26 cellular contexts compared by ENCODE assay signal in the genomic region with DNA sequence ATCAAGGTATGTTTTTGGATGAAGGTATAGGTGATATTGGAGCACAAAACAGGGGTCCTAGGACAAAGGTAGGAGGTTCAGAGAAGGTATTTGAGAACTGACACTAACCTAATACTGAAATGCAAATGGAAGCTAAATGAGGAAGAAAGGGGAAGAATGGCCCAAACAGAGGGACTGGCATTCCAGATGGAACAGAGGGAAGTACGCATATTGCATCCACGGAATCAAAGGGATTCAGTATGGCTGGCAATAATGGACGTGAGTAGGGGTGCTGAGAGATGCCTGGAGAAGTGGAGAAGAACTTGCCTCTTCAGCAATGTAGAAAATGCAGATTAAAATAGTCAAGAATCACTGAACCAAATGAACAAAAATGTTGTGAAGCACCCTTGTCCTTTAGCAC.
"Had no signal": no experiment of that assay in that cellular context is flagged by ENCODE, and none has a peak within 500 bp of the region (broad histone marks: within the 10 kb centered on the region; RNA-seq: fewer than 3 reads in every experiment).

No MANE protein-coding gene starts in this region.

- H3K4me1 Mint-ChIP-seq: activated CD4-positive, alpha-beta memory T cell treated with anti-CD3 and anti-CD28 coated beads, Interleukin-2, amount 10 ng/mL, durations not matched to agents 7 days and 5 days; activated CD4-positive, alpha-beta T cell treated with anti-CD3 and anti-CD28 coated beads, Interleukin-2, amount 10 ng/mL, durations not matched to agents 7 days and 5 days; activated naive CD4-positive, alpha-beta T cell treated with anti-CD3 and anti-CD28 coated beads, Interleukin-2, amount 10 ng/mL, durations not matched to agents 7 days and 5 days; activated naive CD8-positive, alpha-beta T cell treated with anti-CD3 and anti-CD28 coated beads, Interleukin-2, amount 10 ng/mL, durations not matched to agents 7 days and 5 days; naive thymus-derived CD4-positive, alpha-beta T cell; T-helper 17 cell had no signal

- H3K27ac Mint-ChIP-seq: activated CD4-positive, alpha-beta memory T cell treated with anti-CD3 and anti-CD28 coated beads, Interleukin-2, amount 10 ng/mL, durations not matched to agents 7 days and 5 days; activated CD4-positive, alpha-beta T cell treated with anti-CD3 and anti-CD28 coated beads, Interleukin-2, amount 10 ng/mL, durations not matched to agents 7 days and 5 days; activated naive CD4-positive, alpha-beta T cell treated with anti-CD3 and anti-CD28 coated beads, Interleukin-2, amount 10 ng/mL, durations not matched to agents 7 days and 5 days; activated naive CD8-positive, alpha-beta T cell treated with anti-CD3 and anti-CD28 coated beads, Interleukin-2, amount 10 ng/mL, durations not matched to agents 7 days and 5 days; activated T-cell treated with anti-CD3 and anti-CD28 coated beads, Interleukin-2, amount 50 U/mL, for 24 hours; naive thymus-derived CD4-positive, alpha-beta T cell; T-helper 17 cell had no signal

- H3K9me3 ChIP-seq: colonic mucosa, gastrocnemius medialis, right atrium auricular region, testis, transverse colon had no signal

- H3K36me3 ChIP-seq: colonic mucosa, gastrocnemius medialis, left ventricle myocardium inferior, right atrium auricular region, transverse colon had no signal

- H3K4me1 ChIP-seq: colonic mucosa, gastrocnemius medialis, left ventricle myocardium inferior, right atrium auricular region, testis, transverse colon had no signal

- H3K4me3 ChIP-seq: colonic mucosa, gastrocnemius medialis, left ventricle myocardium inferior, lung, right atrium auricular region, testis, transverse colon had no signal

- H3K27me3 Mint-ChIP-seq: activated CD4-positive, alpha-beta memory T cell treated with anti-CD3 and anti-CD28 coated beads, Interleukin-2, amount 10 ng/mL, durations not matched to agents 7 days and 5 days; activated CD4-positive, alpha-beta T cell treated with anti-CD3 and anti-CD28 coated beads, Interleukin-2, amount 10 ng/mL, durations not matched to agents 7 days and 5 days; activated naive CD4-positive, alpha-beta T cell treated with anti-CD3 and anti-CD28 coated beads, Interleukin-2, amount 10 ng/mL, durations not matched to agents 7 days and 5 days; activated naive CD8-positive, alpha-beta T cell treated with anti-CD3 and anti-CD28 coated beads, Interleukin-2, amount 10 ng/mL, durations not matched to agents 7 days and 5 days; activated T-cell treated with anti-CD3 and anti-CD28 coated beads, Interleukin-2, amount 50 U/mL, for 24 hours; naive thymus-derived CD4-positive, alpha-beta T cell; T-helper 17 cell had no signal

- H3K36me3 Mint-ChIP-seq: activated naive CD4-positive, alpha-beta T cell treated with anti-CD3 and anti-CD28 coated beads, Interleukin-2, amount 10 ng/mL, durations not matched to agents 7 days and 5 days; activated naive CD8-positive, alpha-beta T cell treated with anti-CD3 and anti-CD28 coated beads, Interleukin-2, amount 10 ng/mL, durations not matched to agents 7 days and 5 days; naive thymus-derived CD4-positive, alpha-beta T cell had no signal

- H3K27ac ChIP-seq: colonic mucosa, gastrocnemius medialis, left ventricle myocardium inferior, right atrium auricular region, testis, transverse colon had no signal

- H3K27me3 ChIP-seq: colonic mucosa, gastrocnemius medialis, right atrium auricular region, testis, transverse colon had no signal

- ATAC-seq: gastrocnemius medialis; naive thymus-derived CD4-positive, alpha-beta T cell; T-helper 17 cell had no signal

- H3K9me3 Mint-ChIP-seq: activated CD4-positive, alpha-beta T cell treated with anti-CD3 and anti-CD28 coated beads, Interleukin-2, amount 10 ng/mL, durations not matched to agents 7 days and 5 days; activated naive CD4-positive, alpha-beta T cell treated with anti-CD3 and anti-CD28 coated beads, Interleukin-2, amount 10 ng/mL, durations not matched to agents 7 days and 5 days; activated T-cell treated with anti-CD3 and anti-CD28 coated beads, Interleukin-2, amount 50 U/mL, for 24 hours had no signal

- DNase-seq: activated CD4-positive, alpha-beta memory T cell treated with anti-CD3 and anti-CD28 coated beads, Interleukin-2, amount 10 ng/mL, durations not matched to agents 7 days and 5 days; activated CD4-positive, alpha-beta T cell treated with anti-CD3 and anti-CD28 coated beads for 1 hour; activated CD4-positive, alpha-beta T cell treated with anti-CD3 and anti-CD28 coated beads, Interleukin-2, amount 10 ng/mL, durations not matched to agents 7 days and 5 days; activated CD8-positive, alpha-beta memory T cell treated with anti-CD3 and anti-CD28 coated beads, Interleukin-2, amount 50 U/mL, for 48 hours; activated gamma-delta T cell; activated naive CD4-positive, alpha-beta T cell treated with anti-CD3 and anti-CD28 coated beads, Interleukin-2, amount 10 ng/mL, durations not matched to agents 7 days and 5 days; activated naive CD8-positive, alpha-beta T cell treated with anti-CD3 and anti-CD28 coated beads, Interleukin-2, amount 10 ng/mL, durations not matched to agents 7 days and 5 days; activated T-cell treated with anti-CD3 and anti-CD28 coated beads, Interleukin-2, amount 50 U/mL, for 24 hours; colonic mucosa; effector CD8-positive, alpha-beta T cell; gastrocnemius medialis; glutamatergic neuron; islet precursor cell; left ventricle myocardium inferior; naive thymus-derived CD4-positive, alpha-beta T cell; occipital lobe; stimulated activated CD4-positive, alpha-beta T cell treated with anti-CD3 and anti-CD28 coated beads, Interleukin-15, amount 100 ng/mL, for 24 hours; stimulated activated CD4-positive, alpha-beta T cell treated with anti-CD3 and anti-CD28 coated beads, Interleukin-2, amount 100 ng/mL, for 24 hours; stimulated activated naive CD4-positive, alpha-beta T cell; T-helper 17 cell; T1000; testis; transverse colon had no signal

- H3K4me3 Mint-ChIP-seq: activated CD4-positive, alpha-beta memory T cell treated with anti-CD3 and anti-CD28 coated beads, Interleukin-2, amount 10 ng/mL, durations not matched to agents 7 days and 5 days; activated CD4-positive, alpha-beta T cell treated with anti-CD3 and anti-CD28 coated beads, Interleukin-2, amount 10 ng/mL, durations not matched to agents 7 days and 5 days; activated naive CD4-positive, alpha-beta T cell treated with anti-CD3 and anti-CD28 coated beads, Interleukin-2, amount 10 ng/mL, durations not matched to agents 7 days and 5 days; activated naive CD8-positive, alpha-beta T cell treated with anti-CD3 and anti-CD28 coated beads, Interleukin-2, amount 10 ng/mL, durations not matched to agents 7 days and 5 days; activated T-cell treated with anti-CD3 and anti-CD28 coated beads, Interleukin-2, amount 50 U/mL, for 24 hours; naive thymus-derived CD4-positive, alpha-beta T cell; neural crest cell; T-helper 17 cell had no signal
